ENCODE assay signal across 1 cellular context in the genomic region with DNA sequence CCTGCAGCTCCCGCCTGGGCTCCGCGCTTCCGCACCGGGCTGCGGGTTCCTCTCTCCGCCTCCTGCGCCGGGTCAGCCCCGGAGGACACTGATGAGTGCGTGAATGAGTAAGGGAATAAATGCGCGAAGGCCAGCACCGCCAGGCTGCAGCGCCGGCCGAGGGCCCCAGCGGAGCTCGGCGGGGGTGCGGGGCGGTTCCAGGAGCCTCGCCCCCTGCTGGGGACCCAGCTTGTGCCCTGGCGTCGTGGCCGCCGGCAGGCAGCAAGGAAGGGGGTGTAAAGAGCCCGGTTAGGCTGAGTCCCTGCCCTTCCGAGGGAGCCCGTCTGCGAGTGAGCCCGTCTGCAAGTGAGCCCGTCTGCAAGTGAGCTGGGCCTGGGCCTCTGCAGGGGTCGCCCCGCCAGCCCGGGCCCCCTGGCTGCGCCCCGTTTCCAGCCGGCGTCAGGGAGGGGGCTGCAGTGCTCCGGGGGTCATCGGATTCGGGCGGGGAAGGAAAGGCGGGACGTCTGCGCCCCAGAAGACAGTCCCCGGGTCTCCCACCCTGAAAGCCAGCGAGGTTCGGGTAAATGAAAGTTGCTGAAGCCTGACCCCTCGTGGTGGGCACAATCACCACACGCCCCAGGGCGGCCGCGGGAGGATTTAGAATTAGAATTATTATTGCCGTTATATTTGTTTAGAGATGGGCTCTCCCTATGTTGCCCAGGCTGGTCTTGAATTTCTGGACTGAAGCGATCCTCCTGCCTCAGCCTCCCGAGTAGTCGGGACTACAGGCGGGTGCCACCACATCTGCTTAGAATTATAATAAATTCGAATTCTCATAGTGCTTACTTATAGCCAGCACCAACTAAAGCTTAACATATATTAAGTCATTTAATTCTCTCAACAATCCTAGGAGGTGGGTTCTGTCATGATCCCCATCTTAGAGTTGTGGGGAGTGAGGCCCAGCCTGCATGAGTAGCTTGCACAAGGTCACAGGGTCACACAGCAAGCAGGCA.
TF ChIP-seq lines count a peak whose summit lies in the region.

No MANE protein-coding gene starts in this region.

TF ChIP-seq in K562, 482 proteins besides CTCF, POLR2A, EP300 and RAD21 (continued from another document):
- TF ChIP-seq NCOA6 (IDR thresholded peaks at IDR 0.05) (no peak), U2AF1 (optimal IDR thresholded peaks at IDR 0.05; ENCODE audit: low read depth, low read length) (peak; percentile 11), SMC3 (conservative IDR thresholded peaks at IDR 0.05; ENCODE audit: insufficient read depth, low read depth, low read length) (peak; percentile 95), ZFX (CRISPR knock-in tag; IDR thresholded peaks at IDR 0.05) (peak; percentile 56; the same call in 1 of the 2 replicates), KLF16 (IDR thresholded peaks at IDR 0.05) (0 out of 2 replicates have a peak, but pooled peaks have one; percentile 21), NFIC (IDR thresholded peaks at IDR 0.05) (0 out of 2 replicates have a peak, but pooled peaks have one; percentile 37), MTA3 (IDR thresholded peaks at IDR 0.05; ENCODE audit: borderline replicate concordance) (peak; percentile 61; the same call in 1 of the 2 replicates), SP2 (IDR thresholded peaks at IDR 0.05; ENCODE audit: extremely low read depth, low read depth, low read length, poor library complexity, severe bottlenecking) (no peak), TBP (optimal IDR thresholded peaks at IDR 0.05; ENCODE audit: low read depth, low read length) (peak; percentile 37), MTF1 (CRISPR knock-in tag; IDR thresholded peaks at IDR 0.05; ENCODE audit: borderline replicate concordance) (no peak), ZNF764 (CRISPR knock-in tag; IDR thresholded peaks at IDR 0.05; ENCODE audit: low read depth) (0 out of 2 replicates have a peak, but pooled peaks have one; percentile 28), MAZ (CRISPR knock-in tag; conservative IDR thresholded peaks at IDR 0.05 in 1 of 2, IDR thresholded peaks at IDR 0.05 in 1 of 2) (peak in 1 of 2 experiments; percentile 57; a peak in 1 of 4 replicates), RB1 (IDR thresholded peaks at IDR 0.05; ENCODE audit: low read depth) (peak; percentile 65), POLR2G (IDR thresholded peaks at IDR 0.05; ENCODE audit: low read depth, low read length) (peak; percentile 44; the same call in 1 of the 2 replicates), NRF1 (conservative IDR thresholded peaks at IDR 0.05 in 1 of 2, IDR thresholded peaks at IDR 0.05 in 1 of 2) (peak; percentile 11 to 24; a peak in 1 of 4 replicates), NFRKB (IDR thresholded peaks at IDR 0.05; ENCODE audit: low read depth) (no peak), ZBTB7A (IDR thresholded peaks at IDR 0.05; ENCODE audit: borderline replicate concordance, control insufficient read depth, low read depth, low read length) (peak; percentile 37), CC2D1A (IDR thresholded peaks at IDR 0.05) (peak; percentile 81), MYNN (IDR thresholded peaks at IDR 0.05) (0 out of 2 replicates have a peak, but pooled peaks have one; percentile 26), MYNN (CRISPR knock-in tag; IDR thresholded peaks at IDR 0.05) (no peak), SRF (CRISPR knock-in tag; IDR thresholded peaks at IDR 0.05) (peak in 1 of 2 experiments; percentile 58; a peak in 1 of 4 replicates), JUND (IDR thresholded peaks at IDR 0.05; ENCODE audit: borderline replicate concordance, low read depth, low read length) (0 out of 2 replicates have a peak, but pooled peaks have one; percentile 30), JUND (tag; IDR thresholded peaks at IDR 0.05; ENCODE audit: borderline replicate concordance, low read depth, low read length) (no peak)
- TF ChIP-seq, protein P1, sequence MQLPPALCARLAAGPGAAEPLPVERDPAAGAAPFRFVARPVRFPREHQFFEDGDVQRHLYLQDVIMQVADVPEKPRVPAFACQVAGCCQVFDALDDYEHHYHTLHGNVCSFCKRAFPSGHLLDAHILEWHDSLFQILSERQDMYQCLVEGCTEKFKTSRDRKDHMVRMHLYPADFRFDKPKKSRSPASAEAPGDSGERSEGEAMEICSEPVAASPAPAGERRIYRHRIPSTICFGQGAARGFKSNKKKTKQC (CRISPR knock-in tag; IDR thresholded peaks at IDR 0.05): peak; percentile 62; the same call in 1 of the 2 replicates
- TF ChIP-seq, protein P2, sequence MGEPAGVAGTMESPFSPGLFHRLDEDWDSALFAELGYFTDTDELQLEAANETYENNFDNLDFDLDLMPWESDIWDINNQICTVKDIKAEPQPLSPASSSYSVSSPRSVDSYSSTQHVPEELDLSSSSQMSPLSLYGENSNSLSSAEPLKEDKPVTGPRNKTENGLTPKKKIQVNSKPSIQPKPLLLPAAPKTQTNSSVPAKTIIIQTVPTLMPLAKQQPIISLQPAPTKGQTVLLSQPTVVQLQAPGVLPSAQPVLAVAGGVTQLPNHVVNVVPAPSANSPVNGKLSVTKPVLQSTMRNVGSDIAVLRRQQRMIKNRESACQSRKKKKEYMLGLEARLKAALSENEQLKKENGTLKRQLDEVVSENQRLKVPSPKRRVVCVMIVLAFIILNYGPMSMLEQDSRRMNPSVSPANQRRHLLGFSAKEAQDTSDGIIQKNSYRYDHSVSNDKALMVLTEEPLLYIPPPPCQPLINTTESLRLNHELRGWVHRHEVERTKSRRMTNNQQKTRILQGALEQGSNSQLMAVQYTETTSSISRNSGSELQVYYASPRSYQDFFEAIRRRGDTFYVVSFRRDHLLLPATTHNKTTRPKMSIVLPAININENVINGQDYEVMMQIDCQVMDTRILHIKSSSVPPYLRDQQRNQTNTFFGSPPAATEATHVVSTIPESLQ (CRISPR knock-in tag; IDR thresholded peaks at IDR 0.05): 0 out of 2 replicates have a peak, but pooled peaks have one; percentile 63
- TF ChIP-seq, protein P3, sequence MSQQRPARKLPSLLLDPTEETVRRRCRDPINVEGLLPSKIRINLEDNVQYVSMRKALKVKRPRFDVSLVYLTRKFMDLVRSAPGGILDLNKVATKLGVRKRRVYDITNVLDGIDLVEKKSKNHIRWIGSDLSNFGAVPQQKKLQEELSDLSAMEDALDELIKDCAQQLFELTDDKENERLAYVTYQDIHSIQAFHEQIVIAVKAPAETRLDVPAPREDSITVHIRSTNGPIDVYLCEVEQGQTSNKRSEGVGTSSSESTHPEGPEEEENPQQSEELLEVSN (IDR thresholded peaks at IDR 0.05; ENCODE audit: borderline replicate concordance in 1 of 2, extremely low read depth in 1 of 2, insufficient read depth in 1 of 2, insufficient read length in 1 of 2, low read depth in 1 of 2, low read length in 1 of 2, poor library complexity in 1 of 2, severe bottlenecking in 1 of 2): peak in 1 of 2 experiments; percentile 26
- TF ChIP-seq, protein P4, sequence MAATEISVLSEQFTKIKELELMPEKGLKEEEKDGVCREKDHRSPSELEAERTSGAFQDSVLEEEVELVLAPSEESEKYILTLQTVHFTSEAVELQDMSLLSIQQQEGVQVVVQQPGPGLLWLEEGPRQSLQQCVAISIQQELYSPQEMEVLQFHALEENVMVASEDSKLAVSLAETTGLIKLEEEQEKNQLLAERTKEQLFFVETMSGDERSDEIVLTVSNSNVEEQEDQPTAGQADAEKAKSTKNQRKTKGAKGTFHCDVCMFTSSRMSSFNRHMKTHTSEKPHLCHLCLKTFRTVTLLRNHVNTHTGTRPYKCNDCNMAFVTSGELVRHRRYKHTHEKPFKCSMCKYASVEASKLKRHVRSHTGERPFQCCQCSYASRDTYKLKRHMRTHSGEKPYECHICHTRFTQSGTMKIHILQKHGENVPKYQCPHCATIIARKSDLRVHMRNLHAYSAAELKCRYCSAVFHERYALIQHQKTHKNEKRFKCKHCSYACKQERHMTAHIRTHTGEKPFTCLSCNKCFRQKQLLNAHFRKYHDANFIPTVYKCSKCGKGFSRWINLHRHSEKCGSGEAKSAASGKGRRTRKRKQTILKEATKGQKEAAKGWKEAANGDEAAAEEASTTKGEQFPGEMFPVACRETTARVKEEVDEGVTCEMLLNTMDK (IDR thresholded peaks at IDR 0.05; ENCODE audit: borderline replicate concordance, insufficient read depth, low read depth, low read length, poor library complexity, severe bottlenecking): peak; percentile 69
- TF ChIP-seq, protein P5, sequence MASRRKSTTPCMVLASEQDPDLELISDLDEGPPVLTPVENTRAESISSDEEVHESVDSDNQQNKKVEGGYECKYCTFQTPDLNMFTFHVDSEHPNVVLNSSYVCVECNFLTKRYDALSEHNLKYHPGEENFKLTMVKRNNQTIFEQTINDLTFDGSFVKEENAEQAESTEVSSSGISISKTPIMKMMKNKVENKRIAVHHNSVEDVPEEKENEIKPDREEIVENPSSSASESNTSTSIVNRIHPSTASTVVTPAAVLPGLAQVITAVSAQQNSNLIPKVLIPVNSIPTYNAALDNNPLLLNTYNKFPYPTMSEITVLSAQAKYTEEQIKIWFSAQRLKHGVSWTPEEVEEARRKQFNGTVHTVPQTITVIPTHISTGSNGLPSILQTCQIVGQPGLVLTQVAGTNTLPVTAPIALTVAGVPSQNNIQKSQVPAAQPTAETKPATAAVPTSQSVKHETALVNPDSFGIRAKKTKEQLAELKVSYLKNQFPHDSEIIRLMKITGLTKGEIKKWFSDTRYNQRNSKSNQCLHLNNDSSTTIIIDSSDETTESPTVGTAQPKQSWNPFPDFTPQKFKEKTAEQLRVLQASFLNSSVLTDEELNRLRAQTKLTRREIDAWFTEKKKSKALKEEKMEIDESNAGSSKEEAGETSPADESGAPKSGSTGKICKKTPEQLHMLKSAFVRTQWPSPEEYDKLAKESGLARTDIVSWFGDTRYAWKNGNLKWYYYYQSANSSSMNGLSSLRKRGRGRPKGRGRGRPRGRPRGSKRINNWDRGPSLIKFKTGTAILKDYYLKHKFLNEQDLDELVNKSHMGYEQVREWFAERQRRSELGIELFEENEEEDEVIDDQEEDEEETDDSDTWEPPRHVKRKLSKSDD (conservative IDR thresholded peaks at IDR 0.05; ENCODE audit: low read length): no peak
- TF ChIP-seq, protein P6, sequence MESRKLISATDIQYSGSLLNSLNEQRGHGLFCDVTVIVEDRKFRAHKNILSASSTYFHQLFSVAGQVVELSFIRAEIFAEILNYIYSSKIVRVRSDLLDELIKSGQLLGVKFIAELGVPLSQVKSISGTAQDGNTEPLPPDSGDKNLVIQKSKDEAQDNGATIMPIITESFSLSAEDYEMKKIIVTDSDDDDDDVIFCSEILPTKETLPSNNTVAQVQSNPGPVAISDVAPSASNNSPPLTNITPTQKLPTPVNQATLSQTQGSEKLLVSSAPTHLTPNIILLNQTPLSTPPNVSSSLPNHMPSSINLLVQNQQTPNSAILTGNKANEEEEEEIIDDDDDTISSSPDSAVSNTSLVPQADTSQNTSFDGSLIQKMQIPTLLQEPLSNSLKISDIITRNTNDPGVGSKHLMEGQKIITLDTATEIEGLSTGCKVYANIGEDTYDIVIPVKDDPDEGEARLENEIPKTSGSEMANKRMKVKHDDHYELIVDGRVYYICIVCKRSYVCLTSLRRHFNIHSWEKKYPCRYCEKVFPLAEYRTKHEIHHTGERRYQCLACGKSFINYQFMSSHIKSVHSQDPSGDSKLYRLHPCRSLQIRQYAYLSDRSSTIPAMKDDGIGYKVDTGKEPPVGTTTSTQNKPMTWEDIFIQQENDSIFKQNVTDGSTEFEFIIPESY (CRISPR knock-in tag; IDR thresholded peaks at IDR 0.05): peak; percentile 100
- TF ChIP-seq, protein P7, sequence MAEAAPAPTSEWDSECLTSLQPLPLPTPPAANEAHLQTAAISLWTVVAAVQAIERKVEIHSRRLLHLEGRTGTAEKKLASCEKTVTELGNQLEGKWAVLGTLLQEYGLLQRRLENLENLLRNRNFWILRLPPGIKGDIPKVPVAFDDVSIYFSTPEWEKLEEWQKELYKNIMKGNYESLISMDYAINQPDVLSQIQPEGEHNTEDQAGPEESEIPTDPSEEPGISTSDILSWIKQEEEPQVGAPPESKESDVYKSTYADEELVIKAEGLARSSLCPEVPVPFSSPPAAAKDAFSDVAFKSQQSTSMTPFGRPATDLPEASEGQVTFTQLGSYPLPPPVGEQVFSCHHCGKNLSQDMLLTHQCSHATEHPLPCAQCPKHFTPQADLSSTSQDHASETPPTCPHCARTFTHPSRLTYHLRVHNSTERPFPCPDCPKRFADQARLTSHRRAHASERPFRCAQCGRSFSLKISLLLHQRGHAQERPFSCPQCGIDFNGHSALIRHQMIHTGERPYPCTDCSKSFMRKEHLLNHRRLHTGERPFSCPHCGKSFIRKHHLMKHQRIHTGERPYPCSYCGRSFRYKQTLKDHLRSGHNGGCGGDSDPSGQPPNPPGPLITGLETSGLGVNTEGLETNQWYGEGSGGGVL (CRISPR knock-in tag; IDR thresholded peaks at IDR 0.05): no peak
- TF ChIP-seq, protein P8, sequence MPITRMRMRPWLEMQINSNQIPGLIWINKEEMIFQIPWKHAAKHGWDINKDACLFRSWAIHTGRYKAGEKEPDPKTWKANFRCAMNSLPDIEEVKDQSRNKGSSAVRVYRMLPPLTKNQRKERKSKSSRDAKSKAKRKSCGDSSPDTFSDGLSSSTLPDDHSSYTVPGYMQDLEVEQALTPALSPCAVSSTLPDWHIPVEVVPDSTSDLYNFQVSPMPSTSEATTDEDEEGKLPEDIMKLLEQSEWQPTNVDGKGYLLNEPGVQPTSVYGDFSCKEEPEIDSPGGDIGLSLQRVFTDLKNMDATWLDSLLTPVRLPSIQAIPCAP (CRISPR knock-in tag; IDR thresholded peaks at IDR 0.05; ENCODE audit: borderline replicate concordance): 0 out of 2 replicates have a peak, but pooled peaks have one; percentile 38
- TF ChIP-seq, protein P9, sequence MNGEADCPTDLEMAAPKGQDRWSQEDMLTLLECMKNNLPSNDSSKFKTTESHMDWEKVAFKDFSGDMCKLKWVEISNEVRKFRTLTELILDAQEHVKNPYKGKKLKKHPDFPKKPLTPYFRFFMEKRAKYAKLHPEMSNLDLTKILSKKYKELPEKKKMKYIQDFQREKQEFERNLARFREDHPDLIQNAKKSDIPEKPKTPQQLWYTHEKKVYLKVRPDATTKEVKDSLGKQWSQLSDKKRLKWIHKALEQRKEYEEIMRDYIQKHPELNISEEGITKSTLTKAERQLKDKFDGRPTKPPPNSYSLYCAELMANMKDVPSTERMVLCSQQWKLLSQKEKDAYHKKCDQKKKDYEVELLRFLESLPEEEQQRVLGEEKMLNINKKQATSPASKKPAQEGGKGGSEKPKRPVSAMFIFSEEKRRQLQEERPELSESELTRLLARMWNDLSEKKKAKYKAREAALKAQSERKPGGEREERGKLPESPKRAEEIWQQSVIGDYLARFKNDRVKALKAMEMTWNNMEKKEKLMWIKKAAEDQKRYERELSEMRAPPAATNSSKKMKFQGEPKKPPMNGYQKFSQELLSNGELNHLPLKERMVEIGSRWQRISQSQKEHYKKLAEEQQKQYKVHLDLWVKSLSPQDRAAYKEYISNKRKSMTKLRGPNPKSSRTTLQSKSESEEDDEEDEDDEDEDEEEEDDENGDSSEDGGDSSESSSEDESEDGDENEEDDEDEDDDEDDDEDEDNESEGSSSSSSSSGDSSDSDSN (IDR thresholded peaks at IDR 0.05; ENCODE audit: borderline replicate concordance in 1 of 2, low read depth in 2 of 2, low read length in 2 of 2): 0 out of 4 replicates have a peak, but pooled peaks of 1 of the 2 experiments have one; percentile 31
- TF ChIP-seq, protein P10, sequence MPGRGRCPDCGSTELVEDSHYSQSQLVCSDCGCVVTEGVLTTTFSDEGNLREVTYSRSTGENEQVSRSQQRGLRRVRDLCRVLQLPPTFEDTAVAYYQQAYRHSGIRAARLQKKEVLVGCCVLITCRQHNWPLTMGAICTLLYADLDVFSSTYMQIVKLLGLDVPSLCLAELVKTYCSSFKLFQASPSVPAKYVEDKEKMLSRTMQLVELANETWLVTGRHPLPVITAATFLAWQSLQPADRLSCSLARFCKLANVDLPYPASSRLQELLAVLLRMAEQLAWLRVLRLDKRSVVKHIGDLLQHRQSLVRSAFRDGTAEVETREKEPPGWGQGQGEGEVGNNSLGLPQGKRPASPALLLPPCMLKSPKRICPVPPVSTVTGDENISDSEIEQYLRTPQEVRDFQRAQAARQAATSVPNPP (IDR thresholded peaks at IDR 0.05; ENCODE audit: borderline replicate concordance, insufficient read depth, insufficient read length): no peak
